10 cellular contexts compared by ENCODE assay signal in genomic region chr1:38030596-38031512, GRCh38. TPM values are rescaled to one million over a fixed set of nuclear protein-coding genes. Genes with fewer than 3 reads are reported as not detected.
DNase-seq lines count a peak whose midpoint lies in the region; ATAC-seq and TF ChIP-seq lines count a peak whose summit lies in the region.
"Had no signal": no experiment of that assay in that cellular context is flagged by ENCODE, and none has a peak within 500 bp of the region (broad histone marks: within the 10 kb centered on the region; RNA-seq: fewer than 3 reads in every experiment).

No MANE protein-coding gene starts in this region.

- H3K9me3 ChIP-seq in left ventricle myocardium inferior (replicated peaks), result no peaks in the 10 kb centered on the region
- no peaks in the 10 kb centered on the region for H3K9me3 ChIP-seq in sigmoid colon

- TF ChIP-seq EP300 in sigmoid colon (IDR thresholded peaks at IDR 0.05), result no peak

- H3K27ac Mint-ChIP-seq in activated T-cell treated with anti-CD3 and anti-CD28 coated beads, Interleukin-2, amount 50 U/mL, for 72 hours, result peak overlapping the region; percentile 68
- H3K27ac Mint-ChIP-seq in activated CD4-positive, alpha-beta memory T cell treated with anti-CD3 and anti-CD28 coated beads, Interleukin-2, amount 10 ng/mL, durations not matched to agents 7 days and 5 days, result peak overlapping the region; percentile 52
- H3K27ac Mint-ChIP-seq in stimulated activated naive CD8-positive, alpha-beta T cell treated with anti-CD3 and anti-CD28 coated beads, Interleukin-15, amount 100 ng/mL, for 72 hours, result peak overlapping the region; percentile 67 to 85
- H3K27ac Mint-ChIP-seq: type B pancreatic cell had no signal

- no peak overlapping the region for H3K4me3 ChIP-seq in left ventricle myocardium inferior
- no peak overlapping the region for H3K4me3 ChIP-seq in sigmoid colon

- CTCF ChIA-PET in activated CD4-positive, alpha-beta memory T cell treated with anti-CD3 and anti-CD28 coated beads, Interleukin-2, amount 10 ng/mL, durations not matched to agents 7 days and 5 days (lab: Charles Lee), result interaction anchor here (0.8 to 3.9 kb wide), 9 partner anchors 9 to 528 kb away, joined by 3 to 29 read pairs (median 3); partner anchors contain the start of gene MTF1

- intact Hi-C loops in left ventricle myocardium inferior (cut with micrococcal nuclease) (no loop called here), sigmoid colon (cut with DNase I) (loop anchor here (10.0 kb wide), 1 partner anchor 804 kb away; no protein-coding TSS in a partner anchor)

- no peak for TF ChIP-seq POLR2A in sigmoid colon (IDR thresholded peaks at IDR 0.05)

- POLR2A ChIA-PET in activated CD4-positive, alpha-beta memory T cell treated with anti-CD3 and anti-CD28 coated beads, Interleukin-2, amount 10 ng/mL, durations not matched to agents 7 days and 5 days (lab: Charles Lee), result interaction anchor here (1.0 to 1.7 kb wide), 6 partner anchors 10 to 100 kb away, joined by 3 to 11 read pairs (median 4); partner anchors contain the start of genes SF3A3 and UTP11

- H3K36me3 Mint-ChIP-seq in activated T-cell treated with anti-CD3 and anti-CD28 coated beads, Interleukin-2, amount 50 U/mL, for 72 hours (ENCODE audit: insufficient read depth in 2 of 2), result no peaks in the 10 kb centered on the region
- peaks cover 1% of the 10 kb centered on the region for H3K36me3 Mint-ChIP-seq in activated CD4-positive, alpha-beta memory T cell treated with anti-CD3 and anti-CD28 coated beads, Interleukin-2, amount 10 ng/mL, durations not matched to agents 7 days and 5 days (ENCODE audit: low read depth)
- H3K36me3 Mint-ChIP-seq: type B pancreatic cell had no signal

- TF ChIP-seq CTCF in left ventricle myocardium inferior (IDR thresholded peaks at IDR 0.05; ENCODE audit: borderline replicate concordance) (no peak), sigmoid colon (IDR thresholded peaks at IDR 0.05) (no peak)

- H3K36me3 ChIP-seq in left ventricle myocardium inferior (peaks cover 6% of the 10 kb centered on the region), sigmoid colon (peaks cover 2 to 10% (median 7%) of the 10 kb centered on the region in 4 donors)

- WGBS in sigmoid colon, 2 donors, result 80 to 81% methylated on average over 17 of the region's 17 CpGs

- peaks cover 62% of the 10 kb centered on the region for H3K4me1 Mint-ChIP-seq in activated T-cell treated with anti-CD3 and anti-CD28 coated beads, Interleukin-2, amount 50 U/mL, for 72 hours (ENCODE audit: low read depth)
- H3K4me1 Mint-ChIP-seq in activated CD4-positive, alpha-beta memory T cell treated with anti-CD3 and anti-CD28 coated beads, Interleukin-2, amount 10 ng/mL, durations not matched to agents 7 days and 5 days, result peaks cover 52% of the 10 kb centered on the region
- peaks cover 62% of the 10 kb centered on the region for H3K4me1 Mint-ChIP-seq in stimulated activated naive CD8-positive, alpha-beta T cell treated with anti-CD3 and anti-CD28 coated beads, Interleukin-15, amount 100 ng/mL, for 72 hours

- H3K27ac ChIP-seq in left ventricle myocardium inferior (replicated peaks) (peak overlapping the region; percentile 79), sigmoid colon (no peak overlapping the region)

- no peak for ATAC-seq in activated T-cell treated with anti-CD3 and anti-CD28 coated beads, Interleukin-2, amount 50 U/mL, for 72 hours (replicated peaks in 1 of 2)
- no peak for ATAC-seq in stimulated activated naive CD8-positive, alpha-beta T cell treated with anti-CD3 and anti-CD28 coated beads, Interleukin-15, amount 100 ng/mL, for 72 hours

- peaks cover 2% of the 10 kb centered on the region for H3K27me3 Mint-ChIP-seq in activated T-cell treated with anti-CD3 and anti-CD28 coated beads, Interleukin-2, amount 50 U/mL, for 72 hours (ENCODE audit: low read depth)
- no peaks in the 10 kb centered on the region for H3K27me3 Mint-ChIP-seq in activated CD4-positive, alpha-beta memory T cell treated with anti-CD3 and anti-CD28 coated beads, Interleukin-2, amount 10 ng/mL, durations not matched to agents 7 days and 5 days
- no peaks in the 10 kb centered on the region for H3K27me3 Mint-ChIP-seq in stimulated activated naive CD8-positive, alpha-beta T cell treated with anti-CD3 and anti-CD28 coated beads, Interleukin-15, amount 100 ng/mL, for 72 hours
- H3K27me3 Mint-ChIP-seq: type B pancreatic cell had no signal

- peaks cover 34% of the 10 kb centered on the region for H3K4me1 ChIP-seq in left ventricle myocardium inferior
- H3K4me1 ChIP-seq in sigmoid colon, result peaks cover 0 to 28% (median 22%) of the 10 kb centered on the region in 4 donors

- DNase-seq in activated T-cell treated with anti-CD3 and anti-CD28 coated beads, Interleukin-2, amount 50 U/mL, for 72 hours, result no peak
- DNase-seq in activated T-cell treated with anti-CD3 and anti-CD28 coated beads for 4 hours, result no peak
- DNase-seq in activated CD4-positive, alpha-beta memory T cell treated with anti-CD3 and anti-CD28 coated beads, Interleukin-2, amount 10 ng/mL, durations not matched to agents 7 days and 5 days, result no peak
- no peak for DNase-seq in left ventricle myocardium inferior
- DNase-seq in stimulated activated naive CD8-positive, alpha-beta T cell treated with anti-CD3 and anti-CD28 coated beads, Interleukin-15, amount 100 ng/mL, for 72 hours, result no peak
- DNase-seq in NOMO-1 treated with dmso at 0.1 percent for 144 hours (lab: John Stamatoyannopoulos, UW; ENCODE audit: unreplicated experiment), result no peak
- DNase-seq in sigmoid colon, result no peak
- no peak for DNase-seq in COLO668 (lab: John Stamatoyannopoulos, UW; ENCODE audit: unreplicated experiment)
- DNase-seq: NCI-H2029 treated with DMSO at 0.1 percent for 48 hours had no signal

- H3K27me3 ChIP-seq in left ventricle myocardium inferior (ENCODE audit: low read depth), result no peaks in the 10 kb centered on the region
- H3K27me3 ChIP-seq in sigmoid colon, result no peaks in the 10 kb centered on the region

- H3K4me3 Mint-ChIP-seq in activated T-cell treated with anti-CD3 and anti-CD28 coated beads, Interleukin-2, amount 50 U/mL, for 72 hours, result peak overlapping the region; percentile 63 to 80
- no peak overlapping the region for H3K4me3 Mint-ChIP-seq in activated CD4-positive, alpha-beta memory T cell treated with anti-CD3 and anti-CD28 coated beads, Interleukin-2, amount 10 ng/mL, durations not matched to agents 7 days and 5 days
- peak overlapping the region; percentile 74 to 75 for H3K4me3 Mint-ChIP-seq in stimulated activated naive CD8-positive, alpha-beta T cell treated with anti-CD3 and anti-CD28 coated beads, Interleukin-15, amount 100 ng/mL, for 72 hours

- no peaks in the 10 kb centered on the region for H3K9me3 Mint-ChIP-seq in activated T-cell treated with anti-CD3 and anti-CD28 coated beads, Interleukin-2, amount 50 U/mL, for 72 hours
- H3K9me3 Mint-ChIP-seq in activated CD4-positive, alpha-beta memory T cell treated with anti-CD3 and anti-CD28 coated beads, Interleukin-2, amount 10 ng/mL, durations not matched to agents 7 days and 5 days, result no peaks in the 10 kb centered on the region
- no peaks in the 10 kb centered on the region for H3K9me3 Mint-ChIP-seq in stimulated activated naive CD8-positive, alpha-beta T cell treated with anti-CD3 and anti-CD28 coated beads, Interleukin-15, amount 100 ng/mL, for 72 hours
- H3K9me3 Mint-ChIP-seq: type B pancreatic cell had no signal

RNA-seq across cellular contexts. Expression of gene POU3F1, which starts 15.7 kb away (rescaled TPM):
- total RNA-seq in activated T-cell treated with anti-CD3 and anti-CD28 coated beads, Interleukin-2, amount 50 U/mL, for 72 hours, result not detected
- total RNA-seq in activated CD4-positive, alpha-beta memory T cell treated with anti-CD3 and anti-CD28 coated beads, Interleukin-2, amount 10 ng/mL, durations not matched to agents 7 days and 5 days, result not detected
- total RNA-seq in left ventricle myocardium inferior, result 0.11 TPM
- total RNA-seq in sigmoid colon, result not detected
- under 1 TPM in 1 of 3 donors, not detected in 2; 0.09 TPM for polyA plus RNA-seq in sigmoid colon

RNA-seq across cellular contexts. Expression of gene UTP11, which starts 18.3 kb away (rescaled TPM):
- 10 to 100 TPM; 28.4 to 31.7 TPM for total RNA-seq in activated T-cell treated with anti-CD3 and anti-CD28 coated beads, Interleukin-2, amount 50 U/mL, for 72 hours
- 10 to 100 TPM; 29.1 to 33.2 TPM for total RNA-seq in activated CD4-positive, alpha-beta memory T cell treated with anti-CD3 and anti-CD28 coated beads, Interleukin-2, amount 10 ng/mL, durations not matched to agents 7 days and 5 days
- total RNA-seq in left ventricle myocardium inferior (39.6 TPM), sigmoid colon (10 to 100 TPM; 54.8 to 76.5 (median 66.9) TPM)
- 10 to 100 TPM; 14.4 to 28.5 (median 15.0) TPM for polyA plus RNA-seq in sigmoid colon

RNA-seq across cellular contexts. Expression of gene FHL3, which starts 25.5 kb away (rescaled TPM):
- 10 to 100 TPM; 32.7 to 34.5 TPM for total RNA-seq in activated T-cell treated with anti-CD3 and anti-CD28 coated beads, Interleukin-2, amount 50 U/mL, for 72 hours
- total RNA-seq in activated CD4-positive, alpha-beta memory T cell treated with anti-CD3 and anti-CD28 coated beads, Interleukin-2, amount 10 ng/mL, durations not matched to agents 7 days and 5 days, result 1 to 10 TPM; 9.1 to 9.8 TPM
- 15.8 TPM for total RNA-seq in left ventricle myocardium inferior
- 10 to 100 TPM; 38.9 to 76.4 (median 46.6) TPM for total RNA-seq in sigmoid colon
- 10 to 100 TPM in 1 of 3 donors, 1 to 10 TPM in 2; 2.5 to 13.4 (median 9.0) TPM for polyA plus RNA-seq in sigmoid colon

RNA-seq across cellular contexts. Expression of gene SF3A3, which starts 41.0 kb away (rescaled TPM):
- total RNA-seq in activated T-cell treated with anti-CD3 and anti-CD28 coated beads, Interleukin-2, amount 50 U/mL, for 72 hours, result 10 to 100 TPM; 67.9 to 81.4 TPM
- total RNA-seq in activated CD4-positive, alpha-beta memory T cell treated with anti-CD3 and anti-CD28 coated beads, Interleukin-2, amount 10 ng/mL, durations not matched to agents 7 days and 5 days, result 10 to 100 TPM; 72.1 to 74.3 TPM
- total RNA-seq in left ventricle myocardium inferior (29.5 TPM), sigmoid colon (10 to 100 TPM; 41.4 to 50.1 (median 44.7) TPM)
- polyA plus RNA-seq in sigmoid colon, result 10 to 100 TPM; 15.0 to 30.4 (median 20.6) TPM
